ENCODE assay signal across 25 cellular contexts in the genomic region with DNA sequence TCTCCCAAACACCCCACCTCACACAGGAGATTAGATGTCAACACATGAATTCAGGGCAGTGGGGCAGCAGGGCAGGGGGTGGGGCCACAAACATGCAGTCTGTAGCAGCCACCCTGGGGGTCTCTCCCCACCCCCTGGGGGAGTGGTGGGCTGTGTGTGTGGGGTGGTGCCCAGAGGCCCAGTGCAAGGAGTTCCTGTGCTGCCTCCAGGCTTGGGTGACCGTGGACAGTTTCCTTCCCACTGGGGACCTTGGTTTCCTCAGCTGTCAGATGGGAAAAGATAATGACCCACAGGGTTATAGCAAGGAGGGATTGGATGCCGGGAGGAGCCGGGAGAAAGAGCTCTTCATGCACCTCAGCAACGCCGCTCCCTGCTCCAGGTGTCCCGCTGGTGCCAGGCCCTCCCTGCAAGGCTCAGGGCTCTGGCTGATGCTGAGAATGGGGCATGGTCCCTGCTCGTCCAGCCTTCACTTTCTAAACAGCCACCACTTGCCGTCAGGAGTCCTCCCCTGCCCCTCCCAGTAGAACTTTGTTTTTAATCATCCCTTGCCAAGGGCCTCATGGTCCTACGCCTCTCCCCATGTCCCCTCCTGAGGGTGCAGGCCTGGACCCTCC. TPM values are rescaled to one million over a fixed set of nuclear protein-coding genes. Genes with fewer than 3 reads are reported as not detected.
DNase-seq lines count a peak whose midpoint lies in the region; ATAC-seq, FAIRE-seq and TF ChIP-seq lines count a peak whose summit lies in the region.
"Had no signal": no experiment of that assay in that cellular context is flagged by ENCODE, and none has a peak within 500 bp of the region (broad histone marks: within the 10 kb centered on the region; RNA-seq: fewer than 3 reads in every experiment).

No MANE protein-coding gene starts in this region.

- peak overlapping the region in 1 of 2 donors; percentile 19 for H3K9ac ChIP-seq in kidney (ENCODE audit: low read length in 2 of 2)

- TF ChIP-seq POLR2A in heart left ventricle (IDR thresholded peaks at IDR 0.05) (no peak), gastrocnemius medialis (IDR thresholded peaks at IDR 0.05) (no peak)

- H3K27ac ChIP-seq in heart left ventricle (peak overlapping the region in 10 of 12 donors; percentile 74 to 93 (median 78)), kidney (ENCODE audit: low read depth in 2 of 2, low read length in 2 of 2) (peak overlapping the region; percentile 11 to 60), gastrocnemius medialis (peak overlapping the region; percentile 73 to 77 (median 76)), urinary bladder (ENCODE audit: low read depth) (peak overlapping the region; percentile 87), foreskin keratinocyte (no peak overlapping the region)

- H3K9me3 ChIP-seq in heart left ventricle (no peaks in the 10 kb centered on the region), kidney (ENCODE audit: control insufficient read depth in 1 of 2, low read length in 2 of 2) (no peaks in the 10 kb centered on the region), gastrocnemius medialis (no peaks in the 10 kb centered on the region)
- H3K9me3 ChIP-seq: mucosa of descending colon had no signal

- no peak for DNase-seq in heart left ventricle
- no peak for DNase-seq in Right ventricle myocardium inferior (ENCODE audit: missing footprints)
- DNase-seq in kidney, result no peak
- no peak for DNase-seq in gastrocnemius medialis
- no peak for DNase-seq in foreskin keratinocyte
- DNase-seq: activated CD4-positive, alpha-beta T cell treated with anti-CD3 and anti-CD28 coated beads for 36 hours; activated CD8-positive, alpha-beta memory T cell treated with anti-CD3 and anti-CD28 coated beads, Interleukin-2, amount 10 ng/mL, durations not matched to agents 7 days and 5 days; C1 segment of cervical spinal cord; effector memory CD8-positive, alpha-beta T cell; NCI-H1417 treated with DMSO at 0.1 percent for 48 hours; NCI-H2171 treated with DMSO at 0.1 percent for 48 hours; PC-3; stimulated activated CD4-positive, alpha-beta T cell treated with anti-CD3 and anti-CD28 coated beads, Interleukin-4, amount 100 ng/mL, for 4 hours had no signal

- 75 to 86% (median 79%) methylated on average over 9 of the region's 9 CpGs for WGBS in heart left ventricle, 4 donors
- 51% methylated on average over 9 of the region's 9 CpGs for WGBS in urinary bladder

- in situ Hi-C loops in gastrocnemius medialis (cut with MboI; ENCODE audit: low sequenced_read_pairs in 4 of 4), result no loop called here

- intact Hi-C loops in heart left ventricle (cut with DNase I), result loop anchor here in 2 of 10 donors (5.0 kb wide), 2 partner anchors 72 to 123 kb away; no protein-coding TSS in a partner anchor
- intact Hi-C loops in Right ventricle myocardium inferior (cut with DNase I), result no loop called here
- intact Hi-C loops in kidney (cut with DNase I), result no loop called here
- intact Hi-C loops in gastrocnemius medialis (cut with DNase I; ENCODE audit: low total_unique reads), result no loop called here

- peaks cover 0 to 38% (median 22%) of the 10 kb centered on the region in 12 donors for H3K4me1 ChIP-seq in heart left ventricle
- H3K4me1 ChIP-seq in kidney (ENCODE audit: control insufficient read depth in 1 of 2, insufficient read depth in 1 of 2, low read depth in 1 of 2, low read length in 2 of 2), result peaks cover 8 to 12% of the 10 kb centered on the region in 2 donors
- H3K4me1 ChIP-seq in gastrocnemius medialis, result no peaks in the 10 kb centered on the region
- no peaks in the 10 kb centered on the region for H3K4me1 ChIP-seq in urinary bladder (ENCODE audit: insufficient read depth)
- H3K4me1 ChIP-seq in foreskin keratinocyte, result peaks cover 4% of the 10 kb centered on the region

- ATAC-seq in heart left ventricle (no peak), Right ventricle myocardium inferior (no peak), gastrocnemius medialis (no peak), HG03442 (IDR thresholded peaks at IDR 0.05; ENCODE audit: unreplicated experiment) (no peak), foreskin keratinocyte (no peak), GM18907 (IDR thresholded peaks at IDR 0.05; ENCODE audit: unreplicated experiment) (no peak)
- ATAC-seq: activated CD4-positive, alpha-beta T cell treated with anti-CD3 and anti-CD28 coated beads for 36 hours; activated CD8-positive, alpha-beta memory T cell treated with anti-CD3 and anti-CD28 coated beads, Interleukin-2, amount 10 ng/mL, durations not matched to agents 7 days and 5 days; effector memory CD8-positive, alpha-beta T cell; PC-3 had no signal

- no peak overlapping the region for H3K4me3 ChIP-seq in heart left ventricle
- H3K4me3 ChIP-seq in kidney (ENCODE audit: low read length in 2 of 2), result no peak overlapping the region
- H3K4me3 ChIP-seq in gastrocnemius medialis, result no peak overlapping the region
- H3K4me3 ChIP-seq in urinary bladder (ENCODE audit: low read depth, low read length), result no peak overlapping the region
- H3K4me3 ChIP-seq: mucosa of descending colon had no signal

- TF ChIP-seq CTCF in heart left ventricle (IDR thresholded peaks at IDR 0.05) (no peak), kidney (IDR thresholded peaks at IDR 0.05; ENCODE audit: borderline replicate concordance, extremely low read depth, insufficient read depth) (no peak), gastrocnemius medialis (IDR thresholded peaks at IDR 0.05 in 4 of 5, conservative IDR thresholded peaks at IDR 0.05 in 1 of 5) (no peak), foreskin keratinocyte (conservative IDR thresholded peaks at IDR 0.05) (no peak)

- H3K36me3 ChIP-seq in heart left ventricle (no peaks in the 10 kb centered on the region), kidney (ENCODE audit: control insufficient read depth in 1 of 2, insufficient read depth in 2 of 2, low read length in 2 of 2) (no peaks in the 10 kb centered on the region), gastrocnemius medialis (no peaks in the 10 kb centered on the region), urinary bladder (ENCODE audit: insufficient read depth) (no peaks in the 10 kb centered on the region)

- FAIRE-seq in kidney (lab: Jason Lieb, UNC), result no peak
- FAIRE-seq: A204.1, D721Med, small intestine had no signal

- H3K27me3 ChIP-seq in heart left ventricle (peaks cover 0 to 43% (median 4%) of the 10 kb centered on the region in 9 donors), gastrocnemius medialis (peaks cover 36 to 49% (median 39%) of the 10 kb centered on the region in 3 donors), foreskin keratinocyte (peaks cover 32% of the 10 kb centered on the region)

RNA-seq across cellular contexts. Expression of gene MRGPRF, which starts 2.0 kb away (rescaled TPM):
- total RNA-seq in heart left ventricle (10 to 100 TPM in 1 of 9 donors, 1 to 10 TPM in 8; 1.6 to 13.1 (median 3.3) TPM), Right ventricle myocardium inferior (7.6 TPM), kidney (9.3 TPM), gastrocnemius medialis (1 to 10 TPM; 1.8 to 6.7 (median 4.7) TPM), urinary bladder (48.5 TPM), foreskin keratinocyte (0.07 and 0.14 TPM in 2 replicates)
- polyA plus RNA-seq in heart left ventricle (1 to 10 TPM; 4.2 to 4.9 TPM), kidney (ENCODE audit: insufficient read depth, low read depth, low replicate concordance) (19.0 TPM), urinary bladder (151 TPM), foreskin keratinocyte (0.09 and 0.25 TPM in 2 replicates)
- total RNA-seq: activated CD4-positive, alpha-beta T cell treated with anti-CD3 and anti-CD28 coated beads for 36 hours; activated CD8-positive, alpha-beta memory T cell treated with anti-CD3 and anti-CD28 coated beads, Interleukin-2, amount 10 ng/mL, durations not matched to agents 7 days and 5 days; activated T-helper 2 cell treated with anti-CD3 and anti-CD28 coated beads, Interferon-gamma antibody, Interleukin-2, Interleukin-4, amounts not matched to agents 10 μg/mL and 5 μg/mL and 100 μg/mL, durations not matched to agents 14 hours and 24 hours and 36 hours; G401; PC-3 had no signal

RNA-seq across cellular contexts. Expression of gene TPCN2, which starts 33.7 kb away (rescaled TPM):
- total RNA-seq in heart left ventricle (10 to 100 TPM in 3 of 9 donors, 1 to 10 TPM in 6; 4.1 to 17.6 (median 7.5) TPM), Right ventricle myocardium inferior (9.1 TPM), kidney (22.4 TPM), gastrocnemius medialis (1 to 10 TPM; 1.4 to 4.1 (median 3.3) TPM), urinary bladder (14.0 TPM), foreskin keratinocyte (10.2 and 11.9 TPM in 2 replicates)
- polyA plus RNA-seq in heart left ventricle (10 to 100 TPM in 1 of 2 donors, 1 to 10 TPM in 1; 4.8 to 11.1 TPM), kidney (ENCODE audit: insufficient read depth, low read depth, low replicate concordance) (12.9 TPM), urinary bladder (14.4 TPM), foreskin keratinocyte (7.4 and 8.6 TPM in 2 replicates)

RNA-seq across cellular contexts. Expression of gene MRGPRD, which starts 34.3 kb away (rescaled TPM):
- total RNA-seq in heart left ventricle, result not detected
- polyA plus RNA-seq in heart left ventricle, result not detected
- total RNA-seq in Right ventricle myocardium inferior, result not detected
- not detected for total RNA-seq in kidney
- polyA plus RNA-seq in kidney (ENCODE audit: insufficient read depth, low read depth, low replicate concordance), result not detected
- not detected for total RNA-seq in gastrocnemius medialis
- not detected for total RNA-seq in urinary bladder
- polyA plus RNA-seq in urinary bladder, result 1.5 TPM
- not detected in 2 replicates for total RNA-seq in foreskin keratinocyte
- not detected in 2 replicates for polyA plus RNA-seq in foreskin keratinocyte
- total RNA-seq: activated CD4-positive, alpha-beta T cell treated with anti-CD3 and anti-CD28 coated beads for 36 hours; activated CD8-positive, alpha-beta memory T cell treated with anti-CD3 and anti-CD28 coated beads, Interleukin-2, amount 10 ng/mL, durations not matched to agents 7 days and 5 days; activated T-helper 2 cell treated with anti-CD3 and anti-CD28 coated beads, Interferon-gamma antibody, Interleukin-2, Interleukin-4, amounts not matched to agents 10 μg/mL and 5 μg/mL and 100 μg/mL, durations not matched to agents 14 hours and 24 hours and 36 hours; G401; HT-29; osteocyte; PC-3; SK-MEL-5 had no signal
